ENCODE assay signal across 30 cellular contexts in genomic region chr13:93249918-93250306, GRCh38. TPM values are rescaled to one million over a fixed set of nuclear protein-coding genes. Genes with fewer than 3 reads are reported as not detected.
A peak's percentile ranks its signal among the peaks of the same experiment; 100 is the strongest.
DNase-seq lines count a peak whose midpoint lies in the region; ATAC-seq, FAIRE-seq and TF ChIP-seq lines count a peak whose summit lies in the region.
"Had no signal": no experiment of that assay in that cellular context is flagged by ENCODE, and none has a peak within 500 bp of the region (broad histone marks: within the 10 kb centered on the region; RNA-seq: fewer than 3 reads in every experiment).

No MANE protein-coding gene starts in this region.

- peak overlapping the region; percentile 68 for H3K4me2 ChIP-seq in osteoblast (ENCODE audit: insufficient read depth, low read length)

- peak overlapping the region; percentile 71 for H2AFZ ChIP-seq in osteoblast (ENCODE audit: low read length)

- no peak overlapping the region for H3K9ac ChIP-seq in HUES64 (ENCODE audit: low read depth, low read length)

- no peak for ATAC-seq in GM21619 (IDR thresholded peaks at IDR 0.05; ENCODE audit: unreplicated experiment)
- ATAC-seq: activated CD4-positive, alpha-beta T cell treated with anti-CD3 and anti-CD28 coated beads for 36 hours; effector memory CD8-positive, alpha-beta T cell; heart right ventricle had no signal

- no peaks in the 10 kb centered on the region for H4K20me1 ChIP-seq in osteoblast (ENCODE audit: insufficient read depth, low read length)

- H3K27ac ChIP-seq in AG04450 (ENCODE audit: low read depth, low read length) (peak overlapping the region; percentile 77), HUES64 (ENCODE audit: low read depth, low read length) (peak overlapping the region; percentile 27; the same call in 1 of the 2 replicates), epithelial cell of prostate (peak overlapping the region; percentile 84), osteoblast (ENCODE audit: low read depth, low read length) (peak overlapping the region; percentile 80), small intestine (ENCODE audit: low read depth in 1 of 2, low read length in 1 of 2) (no peak overlapping the region)
- H3K27ac ChIP-seq: heart right ventricle, lower lobe of right lung, spleen, upper lobe of left lung had no signal

- H3K4me1 ChIP-seq in HUES64 (ENCODE audit: insufficient read depth, low read length), result peaks cover 37% of the 10 kb centered on the region
- H3K4me1 ChIP-seq in osteoblast (ENCODE audit: insufficient read depth, low read length), result peaks cover 32% of the 10 kb centered on the region
- H3K4me1 ChIP-seq in small intestine (ENCODE audit: control insufficient read depth in 2 of 2, insufficient read depth in 1 of 2, low read depth in 1 of 2, low read length in 1 of 2), result no peaks in the 10 kb centered on the region
- H3K4me1 ChIP-seq: heart right ventricle, lower lobe of right lung, spleen, upper lobe of left lung had no signal

- H3K79me2 ChIP-seq in osteoblast (ENCODE audit: insufficient read depth, low read length), result peaks cover 10% of the 10 kb centered on the region

- no peaks in the 10 kb centered on the region for H3K9me3 ChIP-seq in AG04450 (ENCODE audit: control insufficient read depth, insufficient read depth, low read length)
- no peaks in the 10 kb centered on the region for H3K9me3 ChIP-seq in HUES64 (ENCODE audit: insufficient read depth, low read depth, low read length)
- no peaks in the 10 kb centered on the region for H3K9me3 ChIP-seq in osteoblast (ENCODE audit: low read depth, low read length)
- no peaks in the 10 kb centered on the region for H3K9me3 ChIP-seq in small intestine (ENCODE audit: control insufficient read depth, low read depth)
- H3K9me3 ChIP-seq: heart right ventricle, lower lobe of right lung, upper lobe of left lung had no signal

- H3K36me3 ChIP-seq in HUES64 (ENCODE audit: insufficient read depth, low read length) (no peaks in the 10 kb centered on the region), osteoblast (ENCODE audit: insufficient read depth, low read length) (no peaks in the 10 kb centered on the region), small intestine (ENCODE audit: control insufficient read depth in 2 of 2, insufficient read depth in 2 of 2, low read length in 2 of 2) (no peaks in the 10 kb centered on the region)
- H3K36me3 ChIP-seq: heart right ventricle, lower lobe of right lung, spleen, upper lobe of left lung had no signal

- H3K4me3 ChIP-seq in AG04450 (ENCODE audit: low read depth, low read length), result no peak overlapping the region
- no peak overlapping the region for H3K4me3 ChIP-seq in HUES64 (ENCODE audit: low read length)
- H3K4me3 ChIP-seq in osteoblast (ENCODE audit: insufficient read depth, low read length), result no peak overlapping the region
- H3K4me3 ChIP-seq in small intestine (ENCODE audit: low read depth in 1 of 2, low read length in 2 of 2), result no peak overlapping the region
- H3K4me3 ChIP-seq: heart right ventricle, lower lobe of right lung, MG63, spleen, upper lobe of left lung had no signal

- CTCF ChIA-PET in AG04450 (lab: Charles Lee), result no interaction called here

- H3K27me3 ChIP-seq in AG04450 (ENCODE audit: control insufficient read depth, insufficient read depth, low read length) (no peaks in the 10 kb centered on the region), HUES64 (ENCODE audit: insufficient read depth, low read length) (no peaks in the 10 kb centered on the region), osteoblast (ENCODE audit: insufficient read depth, low read length) (no peaks in the 10 kb centered on the region), small intestine (ENCODE audit: control insufficient read depth in 2 of 2, insufficient read depth in 2 of 2, low read length in 2 of 2) (no peaks in the 10 kb centered on the region)
- H3K27me3 ChIP-seq: heart right ventricle, MG63, spleen, upper lobe of left lung had no signal

- WGBS in HUES64, result 95% methylated on average over 4 of the region's 4 CpGs
- 93 to 95% (median 94%) methylated on average over 4 of the region's 4 CpGs for WGBS in small intestine, 3 donors

- TF ChIP-seq CTCF in AG04450 (IDR thresholded peaks at IDR 0.05; ENCODE audit: low read depth, low read length), result no peak
- no peak for TF ChIP-seq CTCF in osteoblast (IDR thresholded peaks at IDR 0.05; ENCODE audit: extremely low read depth, low read depth, low read length)

- FAIRE-seq in small intestine (lab: Jason Lieb, UNC), result no peak
- FAIRE-seq: GM18507 had no signal

- DNase-seq in AG04450 (ENCODE audit: low read depth, low spot score), result no peak
- no peak for DNase-seq in epithelial cell of prostate (ENCODE audit: low read depth, low spot score)
- DNase-seq in osteoblast (ENCODE audit: insufficient read length, low spot score, missing footprints), result no peak
- no peak for DNase-seq in GOT3 (lab: John Stamatoyannopoulos, UW)
- DNase-seq in small intestine, result no peak
- DNase-seq in DMS153 (lab: John Stamatoyannopoulos, UW), result no peak
- DNase-seq: activated CD4-positive, alpha-beta T cell treated with anti-CD3 and anti-CD28 coated beads for 36 hours; activated effector memory CD4-positive, alpha-beta T cell treated with Interleukin-2 at 50 U/mL for 16 hours; activated T-cell treated with anti-CD3 and anti-CD28 coated beads for 4 hours; anterior cingulate cortex; Calu3; cortex of kidney; DND-41; effector memory CD8-positive, alpha-beta T cell; heart right ventricle; lower lobe of right lung; NCI-H1417; NCI-H2081 treated with DMSO at 0.1 percent for 48 hours; NCI-H345; NCI-H748 treated with DMSO at 0.1 percent for 48 hours; RPMI8226; spleen; stimulated activated CD4-positive, alpha-beta T cell treated with anti-CD3 and anti-CD28 coated beads, Interleukin-2, amount 100 ng/mL, for 48 hours; T-helper 2 cell; upper lobe of left lung had no signal

- POLR2A ChIA-PET in AG04450 (lab: Yijun Ruan, JAX), result no interaction called here

RNA-seq across cellular contexts. Expression of gene GPC6, which starts 23.3 kb away (rescaled TPM):
- polyA plus RNA-seq in AG04450 (2011; rRNA removed) (40.4 and 41.1 TPM in 2 replicates), small intestine (1 to 10 TPM in 1 of 3 donors, under 1 TPM in 2; 0.22 to 2.3 (median 0.54) TPM)
- 88.6 and 111 TPM in 2 replicates for polyA minus RNA-seq in AG04450 (2011; rRNA and poly(A)+ RNA removed)
- polyA plus RNA-seq in HUES64 (2013, experiment 1 of 2), result 13.7 TPM
- 17.9 TPM for polyA plus RNA-seq in HUES64 (2013, experiment 2 of 2)
- total RNA-seq in osteoblast, result 77.8 and 98.1 TPM in 2 replicates
- total RNA-seq: activated CD4-positive, alpha-beta T cell treated with anti-CD3 and anti-CD28 coated beads for 36 hours; Calu3 had no signal
- polyA plus RNA-seq: CD14-positive monocyte had no signal

Comparison
In these comparisons a context has a peak if more than half of its experiments do, and no peak if none do; other contexts are left out.
1. H3K27ac ChIP-seq: peak in AG04450 (single experiment), HUES64 (single experiment), epithelial cell of prostate (single experiment) and osteoblast (single experiment); none in small intestine (0 of 2).
2. RNA of gene GPC6, which starts 23.3 kb away (polyA plus RNA-seq): 40.4 to 41.1 TPM in AG04450; 0.22 to 2.3 TPM in small intestine; every median in the first group is over 10 times any median in the second.